24 cellular contexts compared by ENCODE assay signal in genomic region chr4:121674696-121675095, GRCh38.
"Had no signal": no experiment of that assay in that cellular context is flagged by ENCODE, and none has a peak within 500 bp of the region (broad histone marks: within the 10 kb centered on the region; RNA-seq: fewer than 3 reads in every experiment).

No MANE protein-coding gene starts in this region.

- H3K27ac ChIP-seq: ascending aorta, cardiac muscle cell, KMS-11, SJSA1 had no signal

- DNase-seq: activated B cell treated with CpG ODN at 0.5 μM for 24 hours; activated CD4-positive, alpha-beta memory T cell treated with anti-CD3 and anti-CD28 coated beads for 36 hours; activated CD4-positive, alpha-beta T cell treated with anti-CD3 and anti-CD28 coated beads for 1 hour; activated CD4-positive, alpha-beta T cell treated with anti-CD3 and anti-CD28 coated beads, Interleukin-2, amount 10 ng/mL, durations not matched to agents 7 days and 5 days; activated CD8-positive, alpha-beta memory T cell treated with anti-CD3 and anti-CD28 coated beads for 24 hours; activated effector memory CD4-positive, alpha-beta T cell treated with anti-CD3 and anti-CD28 coated beads, Interleukin-2, amount 50 U/mL, for 16 hours; activated naive CD4-positive, alpha-beta T cell treated with Interleukin-2 at 50 U/mL for 16 hours; activated naive CD8-positive, alpha-beta T cell treated with anti-CD3 and anti-CD28 coated beads, Interleukin-2, amount 50 U/mL, for 24 hours; activated T-cell treated with anti-CD3 and anti-CD28 coated beads, Interleukin-2, amount 50 U/mL, for 4 hours; amniotic stem cell; MV-4-11; NCI-H1092 treated with DMSO at 0.1 percent for 48 hours; NCI-H1417 treated with DMSO at 0.1 percent for 48 hours; NCI-H1694 treated with DMSO at 0.1 percent for 48 hours; NCI-H2029 treated with DMSO at 0.1 percent for 48 hours; NCI-H510A treated with DMSO at 0.1 percent for 48 hours; NCI-H748 treated with DMSO at 0.1 percent for 48 hours; OCI-M1; SHP77 had no signal

- ATAC-seq: activated naive CD4-positive, alpha-beta T cell treated with anti-CD3 and anti-CD28 coated beads, Interleukin-2, amount 50 U/mL, for 72 hours; activated naive CD8-positive, alpha-beta T cell treated with anti-CD3 and anti-CD28 coated beads, Interleukin-2, amount 50 U/mL, for 24 hours; activated T-cell treated with anti-CD3 and anti-CD28 coated beads, Interleukin-2, amount 50 U/mL, for 4 hours had no signal

- H3K4me3 ChIP-seq: ascending aorta, cardiac muscle cell, SJSA1 had no signal

- H3K9me3 ChIP-seq: ascending aorta, SJSA1 had no signal

- H3K4me1 ChIP-seq: ascending aorta had no signal

- H3K4me2 ChIP-seq: KMS-11 had no signal

- H3K27me3 ChIP-seq: ascending aorta, cardiac muscle cell, SJSA1 had no signal

- H3K9ac ChIP-seq: KMS-11 had no signal
